1 cellular context compared by ENCODE assay signal in genomic region chr12:15910864-15911696, GRCh38.
A peak's percentile ranks its signal among the peaks of the same experiment; 100 is the strongest.
TF ChIP-seq lines count a peak whose summit lies in the region.

Gene DERA, plus strand, starts transcription at chr12:15911332. Its CDS starts 52 bp downstream, at chr12:15911384.

TF ChIP-seq in HCT116, 20 proteins besides CTCF, POLR2A, EP300 and RAD21 (continued from another document):
- TF ChIP-seq ATF3 (IDR thresholded peaks at IDR 0.05) (no peak), CBX3 (IDR thresholded peaks at IDR 0.05; ENCODE audit: low read depth) (no peak; the same call in 1 of the 2 replicates), EGR1 (IDR thresholded peaks at IDR 0.05; ENCODE audit: low read depth) (0 out of 2 replicates have a peak, but pooled peaks have one; percentile 17), ZBTB33 (IDR thresholded peaks at IDR 0.05; ENCODE audit: extremely low read depth, insufficient replicate concordance, low read length) (no peak), REST (IDR thresholded peaks at IDR 0.05; ENCODE audit: low read depth) (no peak), YY1 (IDR thresholded peaks at IDR 0.05; ENCODE audit: extremely low read depth, insufficient replicate concordance, low read depth, low read length) (no peak), SIN3A (IDR thresholded peaks at IDR 0.05; ENCODE audit: low read depth) (peak; percentile 81), JUND (IDR thresholded peaks at IDR 0.05) (no peak), POLR2AphosphoS5 (IDR thresholded peaks at IDR 0.05; ENCODE audit: low read depth, low read length) (peak; percentile 89), CEBPB (IDR thresholded peaks at IDR 0.05; ENCODE audit: low read depth) (no peak), EZH2phosphoT487 (IDR thresholded peaks at IDR 0.05; ENCODE audit: borderline replicate concordance) (no peak), ZFX (IDR thresholded peaks at IDR 0.05) (peak; percentile 80), SP1 (IDR thresholded peaks at IDR 0.05; ENCODE audit: low read depth) (peak; percentile 40), SRF (IDR thresholded peaks at IDR 0.05; ENCODE audit: low read depth) (no peak), ZNF274 (IDR thresholded peaks at IDR 0.05; ENCODE audit: low read depth, low read length) (no peak)
